In genomic region chr15:99592135-99592845, GRCh38 we compare ENCODE assay signal across 1 cellular context.
TF ChIP-seq lines count a peak whose summit lies in the region.

No MANE protein-coding gene starts in this region.

TF ChIP-seq in SK-N-SH treated with all-trans-retinoic acid at 6 μM for 48 hours, 23 proteins besides CTCF, POLR2A, EP300 and RAD21 (continued from another document):
- TF ChIP-seq CSDC2 (CRISPR knock-in tag; IDR thresholded peaks at IDR 0.05) (no peak), ESRRG (CRISPR knock-in tag; IDR thresholded peaks at IDR 0.05) (no peak), TOX (CRISPR knock-in tag; IDR thresholded peaks at IDR 0.05; ENCODE audit: borderline replicate concordance) (no peak), PPARA (CRISPR knock-in tag; IDR thresholded peaks at IDR 0.05; ENCODE audit: borderline replicate concordance) (no peak), ZNF8 (CRISPR knock-in tag; IDR thresholded peaks at IDR 0.05) (no peak), TCF4 (CRISPR knock-in tag; IDR thresholded peaks at IDR 0.05; ENCODE audit: borderline replicate concordance) (no peak), CSRNP3 (CRISPR knock-in tag; IDR thresholded peaks at IDR 0.05) (no peak), POU6F1 (CRISPR knock-in tag; IDR thresholded peaks at IDR 0.05; ENCODE audit: borderline replicate concordance, low read depth) (no peak), ISL1 (CRISPR knock-in tag; IDR thresholded peaks at IDR 0.05) (no peak), RARB (CRISPR knock-in tag; IDR thresholded peaks at IDR 0.05) (no peak), SNAI2 (CRISPR knock-in tag; IDR thresholded peaks at IDR 0.05) (no peak), PATZ1 (CRISPR knock-in tag; IDR thresholded peaks at IDR 0.05; ENCODE audit: borderline replicate concordance) (no peak)
